ENCODE assay signal across 27 cellular contexts in the genomic region with DNA sequence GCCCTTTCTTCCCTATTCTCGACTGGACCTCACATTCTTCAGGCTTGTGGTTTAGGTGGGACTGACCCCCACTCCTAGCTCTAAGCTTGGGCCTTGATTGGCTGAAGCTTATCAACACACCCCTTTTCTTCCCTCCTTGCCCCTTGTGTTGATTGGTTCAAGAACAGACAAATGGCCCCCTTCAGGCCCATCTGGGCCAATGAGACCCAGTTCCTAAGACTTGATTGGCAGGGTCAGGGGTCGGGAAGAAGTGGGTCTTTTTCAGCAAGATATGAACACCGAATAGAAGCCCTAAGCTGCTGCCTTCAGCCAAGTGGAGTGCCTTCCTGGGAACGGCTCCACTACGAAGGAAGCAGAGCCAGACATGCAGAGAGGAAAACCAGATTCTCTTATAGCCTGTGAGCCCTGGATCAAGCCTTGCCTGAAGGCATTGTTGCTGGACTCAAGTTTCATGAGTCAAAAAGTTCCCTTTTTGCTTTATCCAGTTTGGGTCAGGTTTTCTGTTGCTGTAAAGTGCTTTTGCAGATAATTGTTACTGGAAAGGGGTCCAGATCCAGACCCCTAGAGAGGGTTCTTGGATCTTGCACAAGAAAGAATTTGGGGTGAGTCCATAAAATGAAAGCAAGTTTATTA. TPM values are rescaled to one million over a fixed set of nuclear protein-coding genes. Genes with fewer than 3 reads are reported as not detected.
DNase-seq lines count a peak whose midpoint lies in the region; ATAC-seq, FAIRE-seq and TF ChIP-seq lines count a peak whose summit lies in the region.
"Had no signal": no experiment of that assay in that cellular context is flagged by ENCODE, and none has a peak within 500 bp of the region (broad histone marks: within the 10 kb centered on the region; RNA-seq: fewer than 3 reads in every experiment).

No MANE protein-coding gene starts in this region.

- peaks cover 12% of the 10 kb centered on the region for H3K27me3 Mint-ChIP-seq in osteocyte (ENCODE audit: unreplicated experiment)

- H3K4me1 ChIP-seq in H1 (replicated peaks in 1 of 4; ENCODE audit: control insufficient read depth in 3 of 4, insufficient read depth in 4 of 4, low read length in 3 of 4) (peaks cover 0 to 5% (median 3%) of the 10 kb centered on the region in 4 experiments; a peak in 4 of 7 replicates), mesendoderm (ENCODE audit: control insufficient read depth, low read depth, low read length) (peaks cover 6% of the 10 kb centered on the region)
- H3K4me1 ChIP-seq: BE2C had no signal

- H3K9me3 Mint-ChIP-seq in osteocyte (ENCODE audit: unreplicated experiment) = no peaks in the 10 kb centered on the region

- H3K36me3 ChIP-seq in H1 (ENCODE audit: control insufficient read depth in 2 of 4, insufficient read depth in 4 of 4, low read length in 3 of 4) (no peaks in the 10 kb centered on the region), mesendoderm (ENCODE audit: control insufficient read depth, insufficient read depth, low read length) (no peaks in the 10 kb centered on the region)
- H3K36me3 ChIP-seq: BE2C, HAP-1, SJCRH30 had no signal

- H3K9ac ChIP-seq in H1 (replicated peaks in 1 of 4; ENCODE audit: extremely low read depth in 1 of 4, low read depth in 3 of 4, low read length in 3 of 4) (no peak overlapping the region), mesendoderm (ENCODE audit: low read length) (no peak overlapping the region)

- no peaks in the 10 kb centered on the region for H3K36me3 Mint-ChIP-seq in osteocyte (ENCODE audit: unreplicated experiment)
- H3K36me3 Mint-ChIP-seq: CD14-positive monocyte had no signal

- no peak overlapping the region for H3K23ac ChIP-seq in H1 (ENCODE audit: insufficient read length)
- H3K23ac ChIP-seq in mesendoderm (ENCODE audit: low read length) = no peak overlapping the region

- no peak overlapping the region for H2AFZ ChIP-seq in H1 (ENCODE audit: low read length)

- H3K4me2 ChIP-seq in H1 (ENCODE audit: insufficient read depth in 1 of 2, low read depth in 2 of 2, low read length in 2 of 2) (no peak overlapping the region), mesendoderm (ENCODE audit: low read length) (no peak overlapping the region)

- no peak overlapping the region for H3K4me3 Mint-ChIP-seq in osteocyte (ENCODE audit: unreplicated experiment)
- H3K4me3 Mint-ChIP-seq: CD14-positive monocyte had no signal

- DNase-seq in Right ventricle myocardium superior = peak; percentile 7
- no peak for DNase-seq in left cardiac atrium
- DNase-seq in NAMALWA (ENCODE audit: low spot score) = peak; percentile 18
- no peak for DNase-seq in H1 (ENCODE audit: low read depth in 1 of 2, low spot score in 2 of 2)
- DNase-seq in mesendoderm = peak; percentile 45
- DNase-seq in osteocyte (ENCODE audit: extremely low spot score, unreplicated experiment) = no peak
- DNase-seq in NCI-H2196 (lab: John Stamatoyannopoulos, UW; ENCODE audit: unreplicated experiment) = no peak
- DNase-seq: 8988T, ACHN, BE2C, Calu3, DMS79 treated with DMSO at 0.1 percent for 48 hours, GF-D8, Karpas-422, NCI-H1105, NCI-H1436 treated with DMSO at 0.1 percent for 48 hours, NCI-H187 treated with DMSO at 0.1 percent for 48 hours, NCI-H2107, NCI-H446, NCI-H524 treated with DMSO at 0.1 percent for 48 hours, SJCRH30 had no signal

- no peaks in the 10 kb centered on the region for H4K20me1 ChIP-seq in H1 (replicated peaks in 1 of 2; ENCODE audit: control insufficient read depth in 1 of 2, insufficient read depth in 2 of 2, low read length in 2 of 2)

- H2BK120ac ChIP-seq in H1 (replicated peaks; ENCODE audit: low read depth, low read length) (no peak overlapping the region), mesendoderm (ENCODE audit: low read depth, low read length) (no peak overlapping the region)

- H2BK12ac ChIP-seq in H1 (ENCODE audit: low read depth, low read length) = no peak overlapping the region

- H3K56ac ChIP-seq in H1 (replicated peaks; ENCODE audit: insufficient read length, low read depth, low read length) (no peak overlapping the region), mesendoderm (ENCODE audit: low read length) (no peak overlapping the region)

- 94% methylated on average over 5 of the region's 5 CpGs; no CpG with 5 or more reads in 1 of the 2 experiments for WGBS in H1 (ENCODE audit: extremely low coverage in 1 of 2, insufficient coverage in 1 of 2, insufficient read length in 1 of 2, insufficient replicate concordance in 2 of 2, low coverage in 1 of 2, low lambda C conversion rate in 2 of 2, missing lambda C conversion rate in 1 of 2), 2 experiments
- no CpG with 5 or more reads among the region's 5 CpGs for WGBS in mesendoderm (ENCODE audit: extremely low coverage, insufficient coverage, low lambda C conversion rate)

- no peaks in the 10 kb centered on the region for H3K9me3 ChIP-seq in H1 (ENCODE audit: insufficient read depth in 2 of 2, low read depth in 1 of 2, low read length in 1 of 2)
- H3K9me3 ChIP-seq: BE2C, HAP-1, SJCRH30 had no signal

- no peak overlapping the region for H2BK15ac ChIP-seq in H1 (ENCODE audit: low read length)
- H2BK15ac ChIP-seq in mesendoderm (replicated peaks; ENCODE audit: low read depth) = no peak overlapping the region

- H3K27me3 ChIP-seq in H1 (replicated peaks in 1 of 4; ENCODE audit: control insufficient read depth in 3 of 4, extremely low read depth in 1 of 4, insufficient read depth in 3 of 4, low read length in 3 of 4) (no peaks in the 10 kb centered on the region), mesendoderm (ENCODE audit: insufficient read depth, low read length, poor library complexity) (no peaks in the 10 kb centered on the region)
- H3K27me3 ChIP-seq: BE2C, SJCRH30 had no signal

- H3K79me1 ChIP-seq in H1 (ENCODE audit: low read depth, low read length) (no peaks in the 10 kb centered on the region), mesendoderm (ENCODE audit: low read length) (no peaks in the 10 kb centered on the region)

- H3K79me2 ChIP-seq in H1 (ENCODE audit: control insufficient read depth in 1 of 2, insufficient read depth in 2 of 2, low read length in 2 of 2) = no peaks in the 10 kb centered on the region
- H3K79me2 ChIP-seq in mesendoderm (ENCODE audit: control insufficient read depth, insufficient read depth, low read length) = no peaks in the 10 kb centered on the region

- H4K91ac ChIP-seq in H1 (replicated peaks; ENCODE audit: insufficient read length, low read length) = no peak overlapping the region

- H3K4ac ChIP-seq in H1 (replicated peaks; ENCODE audit: insufficient read length, low read depth, low read length) = no peak overlapping the region
- no peak overlapping the region for H3K4ac ChIP-seq in mesendoderm (ENCODE audit: low read depth, low read length)

- H3K23me2 ChIP-seq in H1 (ENCODE audit: low read depth, low read length) = no peaks in the 10 kb centered on the region

- H2AK5ac ChIP-seq in H1 (ENCODE audit: low read depth, low read length) (peak overlapping the region; percentile 53; the same call in 1 of the 2 replicates), mesendoderm (ENCODE audit: low read length) (no peak overlapping the region)

- no peak for TF ChIP-seq RAD21 in H1 (IDR thresholded peaks at IDR 0.05 in 1 of 2, conservative IDR thresholded peaks at IDR 0.05 in 1 of 2; ENCODE audit: low read depth in 2 of 2, low read length in 2 of 2)

- no peak overlapping the region for H3K4me3 ChIP-seq in H1 (ENCODE audit: extremely low read depth in 1 of 4, insufficient read depth in 2 of 4, low read depth in 3 of 4, low read length in 4 of 4)
- no peak overlapping the region for H3K4me3 ChIP-seq in mesendoderm (ENCODE audit: low read length)
- H3K4me3 ChIP-seq: HAP-1, SJCRH30 had no signal

- intact Hi-C loops in Right ventricle myocardium superior (cut with DNase I) = no loop called here
- intact Hi-C loops in left cardiac atrium (cut with DNase I) = no loop called here

- H3K4me1 Mint-ChIP-seq in osteocyte (ENCODE audit: unreplicated experiment) = no peaks in the 10 kb centered on the region
- H3K4me1 Mint-ChIP-seq: CD14-positive monocyte had no signal

- H4K5ac ChIP-seq in H1 (ENCODE audit: insufficient read length, low read depth, low read length) (no peak overlapping the region), mesendoderm (ENCODE audit: low read length) (no peak overlapping the region)

- no peak overlapping the region for H2BK20ac ChIP-seq in H1 (ENCODE audit: low read length)

- H3K27ac Mint-ChIP-seq in osteocyte (ENCODE audit: unreplicated experiment) = no peak overlapping the region
- H3K27ac Mint-ChIP-seq: CD14-positive monocyte had no signal

- no peak for FAIRE-seq in H1 (lab: Jason Lieb, UNC)
- FAIRE-seq: GM12891, GM19239 had no signal

- H3K27ac ChIP-seq in H1 (ENCODE audit: low read depth, low read length) (no peak overlapping the region), mesendoderm (ENCODE audit: low read depth, low read length) (no peak overlapping the region)

- TF ChIP-seq CTCF in H1 (IDR thresholded peaks at IDR 0.05; ENCODE audit: control extremely low read depth in 1 of 3, insufficient read depth in 1 of 3, low read depth in 1 of 3, low read length in 3 of 3) (no peak), osteocyte (IDR thresholded peaks at IDR 0.05) (no peak)

- no peak overlapping the region for H2BK5ac ChIP-seq in H1 (ENCODE audit: low read depth, low read length)
- no peak overlapping the region for H2BK5ac ChIP-seq in mesendoderm (ENCODE audit: low read length)

- TF ChIP-seq EP300 in H1 (IDR thresholded peaks at IDR 0.05; ENCODE audit: borderline replicate concordance in 1 of 2, low read depth in 2 of 2, low read length in 2 of 2) = no peak

- no peak overlapping the region for H3K14ac ChIP-seq in H1 (ENCODE audit: insufficient read length)

- CTCF ChIA-PET in H1 (lab: Charles Lee; ENCODE audit: partially characterized antibody) = interaction anchor here (0.6 to 2.6 kb wide), 13 partner anchors 7 to 378 kb away, joined by 3 to 9 read pairs (median 3); no protein-coding TSS in a partner anchor

- no peak for TF ChIP-seq POLR2A in H1 (IDR thresholded peaks at IDR 0.05; ENCODE audit: control extremely low read depth in 1 of 2, low read depth in 2 of 2, low read length in 2 of 2)

- POLR2A ChIA-PET in H1 (lab: Charles Lee; ENCODE audit: partially characterized antibody) = interaction anchor here (0.5 to 1.0 kb wide), 2 partner anchors 14 to 179 kb away, joined by 3 read pairs; no protein-coding TSS in a partner anchor

- H3K18ac ChIP-seq in H1 (ENCODE audit: extremely low read depth, low read length) (no peak overlapping the region), mesendoderm (ENCODE audit: low read length) (no peak overlapping the region)

- ATAC-seq in Right ventricle myocardium superior (ENCODE audit: poor library complexity) (no peak), left cardiac atrium (no peak), GM18502 (IDR thresholded peaks at IDR 0.05; ENCODE audit: poor library complexity, unreplicated experiment) (no peak)
- ATAC-seq: SK-N-SH treated with all-trans-retinoic acid at 6 μM for 48 hours had no signal

- H4K8ac ChIP-seq in H1 (ENCODE audit: extremely low read depth, insufficient read depth, low read length) (no peak overlapping the region), mesendoderm (ENCODE audit: low read depth, low read length) (no peak overlapping the region)

RNA-seq across cellular contexts. Expression of a gene that starts 22.4 kb away (rescaled TPM):
- total RNA-seq in Right ventricle myocardium superior = 5.0 TPM
- 10 to 100 TPM in 1 of 2 donors, 1 to 10 TPM in 1; 8.2 to 11.5 TPM for total RNA-seq in left cardiac atrium
- total RNA-seq in H1 (2021; fragmentation: NEBNext Ultra II Directional; extraction: Animal tissue kit (Norgen Biotek cat#: 25700)) = 42.4 and 47.6 TPM in 2 replicates
- polyA plus RNA-seq in H1 (2011; rRNA removed) = 32.1 and 34.7 TPM in 2 replicates
- polyA plus RNA-seq in H1 (2011; cell fraction: cytosol; rRNA removed) = 26.7 TPM
- 26.4 TPM for polyA plus RNA-seq in H1 (2011; cell fraction: nucleus; rRNA removed)
- polyA plus RNA-seq in H1 (2012, experiment 1 of 2) = 18.9 to 22.5 TPM (median 21.6 TPM) in 4 replicates
- 23.1 TPM for polyA plus RNA-seq in H1 (2012, experiment 2 of 2)
- 20.3 TPM for polyA plus RNA-seq in H1 (2013, experiment 1 of 2)
- 20.5 TPM for polyA plus RNA-seq in H1 (2013, experiment 2 of 2)
- polyA minus RNA-seq in H1 (2011; rRNA and poly(A)+ RNA removed) = 22.8 and 24.3 TPM in 2 replicates
- polyA minus RNA-seq in H1 (2011; cell fraction: cytosol; rRNA and poly(A)+ RNA removed) = 20.1 TPM
- 9.9 TPM for polyA minus RNA-seq in H1 (2011; cell fraction: nucleus; rRNA and poly(A)+ RNA removed)
- 29.4 TPM for polyA plus RNA-seq in mesendoderm (2013, experiment 1 of 2)
- polyA plus RNA-seq in mesendoderm (2013, experiment 2 of 2) = 28.7 TPM
- 37.7 and 43.9 TPM in 2 replicates for total RNA-seq in osteocyte
- polyA plus RNA-seq: CD14-positive monocyte had no signal

Comparison
In these comparisons a context has a peak if more than half of its experiments do, and no peak if none do; other contexts are left out.
1. DNase-seq: peak in Right ventricle myocardium superior (single experiment), NAMALWA (single experiment) and mesendoderm (single experiment); none in left cardiac atrium (single experiment), H1 (0 of 2), osteocyte (single experiment) and NCI-H2196 (single experiment).